Comparison of ENCODE assay signal across 1 cellular context in genomic region chr4:40800064-40800463, GRCh38.
A peak's percentile ranks its signal among the peaks of the same experiment; 100 is the strongest.
TF ChIP-seq lines count a peak whose summit lies in the region.

No MANE protein-coding gene starts in this region.

TF ChIP-seq in GM12878, 131 proteins besides CTCF, POLR2A, EP300 and RAD21 (continued from another document):
- peak; percentile 78 for TF ChIP-seq RUNX3 (IDR thresholded peaks at IDR 0.05; ENCODE audit: low read length)
